17 cellular contexts compared by ENCODE assay signal in genomic region chr16:54654429-54654828, GRCh38.
DNase-seq lines count a peak whose midpoint lies in the region; ATAC-seq and TF ChIP-seq lines count a peak whose summit lies in the region.
"Had no signal": no experiment of that assay in that cellular context is flagged by ENCODE, and none has a peak within 500 bp of the region (broad histone marks: within the 10 kb centered on the region; RNA-seq: fewer than 3 reads in every experiment).

No MANE protein-coding gene starts in this region.

- CTCF ChIA-PET in naive thymus-derived CD4-positive, alpha-beta T cell (lab: Charles Lee): no interaction called here

- POLR2A ChIA-PET in naive thymus-derived CD4-positive, alpha-beta T cell (lab: Charles Lee): no interaction called here

- no peak for ATAC-seq in naive thymus-derived CD4-positive, alpha-beta T cell
- ATAC-seq in GM18517 (IDR thresholded peaks at IDR 0.05; ENCODE audit: unreplicated experiment): no peak
- ATAC-seq: activated T-helper 17 cell treated with anti-CD3 and anti-CD28 coated beads, Interleukin-2, amount 50 U/mL, for 72 hours; HepG2 had no signal

- H3K27ac Mint-ChIP-seq in neural progenitor cell: peak overlapping the region; percentile 34
- no peak overlapping the region for H3K27ac Mint-ChIP-seq in naive thymus-derived CD4-positive, alpha-beta T cell
- H3K27ac Mint-ChIP-seq: activated CD4-positive, alpha-beta memory T cell treated with anti-CD3 and anti-CD28 coated beads, Interleukin-2, amount 10 ng/mL, durations not matched to agents 7 days and 5 days; activated T-helper 17 cell treated with anti-CD3 and anti-CD28 coated beads, Interleukin-2, amount 50 U/mL, for 72 hours had no signal

- no peaks in the 10 kb centered on the region for H3K27me3 ChIP-seq in neural progenitor cell
- no peaks in the 10 kb centered on the region for H3K27me3 ChIP-seq in naive thymus-derived CD4-positive, alpha-beta T cell (ENCODE audit: control insufficient read depth in 2 of 2, insufficient read depth in 2 of 2, low read length in 2 of 2)
- H3K27me3 ChIP-seq: SJSA1, suprapubic skin had no signal

- H3K9me3 ChIP-seq in neural progenitor cell (ENCODE audit: low read depth): no peaks in the 10 kb centered on the region
- H3K9me3 ChIP-seq in naive thymus-derived CD4-positive, alpha-beta T cell (ENCODE audit: control insufficient read depth in 2 of 3, low read length in 3 of 3): no peaks in the 10 kb centered on the region
- H3K9me3 ChIP-seq: prostate gland, SJSA1, suprapubic skin had no signal

- no peak overlapping the region for H3K9ac ChIP-seq in neural progenitor cell

- H2AFZ ChIP-seq in neural progenitor cell (replicated peaks): no peak overlapping the region

- H3K4me2 ChIP-seq in neural progenitor cell: peak overlapping the region; percentile 63

- no peaks in the 10 kb centered on the region for H3K36me3 ChIP-seq in neural progenitor cell
- no peaks in the 10 kb centered on the region for H3K36me3 ChIP-seq in naive thymus-derived CD4-positive, alpha-beta T cell (ENCODE audit: control insufficient read depth in 2 of 3, insufficient read depth in 3 of 3, low read length in 3 of 3)
- H3K36me3 ChIP-seq: prostate gland, SJSA1, suprapubic skin had no signal

- peak; percentile 36 for DNase-seq in ELF-1 (ENCODE audit: low read depth, low spot score)
- DNase-seq in NCI-H1436 treated with DMSO at 0.1 percent for 48 hours (lab: John Stamatoyannopoulos, UW): peak; percentile 16
- DNase-seq in coronary artery (ENCODE audit: low spot score): no peak
- DNase-seq in neural progenitor cell (ENCODE audit: low spot score): peak; percentile 59
- no peak for DNase-seq in COLO829 (ENCODE audit: low spot score)
- DNase-seq in naive thymus-derived CD4-positive, alpha-beta T cell: no peak
- no peak for DNase-seq in activated gamma-delta T cell treated with Interleukin-2 at 50 U/mL for 16 hours
- DNase-seq: activated CD4-positive, alpha-beta memory T cell treated with anti-CD3 and anti-CD28 coated beads, Interleukin-2, amount 10 ng/mL, durations not matched to agents 7 days and 5 days; DND-41; midbrain; NCI-H1048 had no signal

- no peaks in the 10 kb centered on the region for H3K79me2 ChIP-seq in neural progenitor cell (ENCODE audit: low read depth)

- H3K4me1 ChIP-seq in neural progenitor cell: peaks cover 71% of the 10 kb centered on the region
- no peaks in the 10 kb centered on the region for H3K4me1 ChIP-seq in naive thymus-derived CD4-positive, alpha-beta T cell (ENCODE audit: control insufficient read depth in 2 of 2, insufficient read depth in 2 of 2, low read length in 2 of 2)
- H3K4me1 ChIP-seq: SJSA1 had no signal

- TF ChIP-seq CTCF in coronary artery (IDR thresholded peaks at IDR 0.05): no peak
- no peak for TF ChIP-seq CTCF in neural progenitor cell (IDR thresholded peaks at IDR 0.05)

- H3K4me3 Mint-ChIP-seq in neural progenitor cell: peak overlapping the region; percentile 51
- no peak overlapping the region for H3K4me3 Mint-ChIP-seq in naive thymus-derived CD4-positive, alpha-beta T cell
- H3K4me3 Mint-ChIP-seq: activated CD4-positive, alpha-beta memory T cell treated with anti-CD3 and anti-CD28 coated beads, Interleukin-2, amount 10 ng/mL, durations not matched to agents 7 days and 5 days; activated T-helper 17 cell treated with anti-CD3 and anti-CD28 coated beads, Interleukin-2, amount 50 U/mL, for 72 hours had no signal

- peaks cover 56% of the 10 kb centered on the region for H3F3A ChIP-seq in neural progenitor cell (ENCODE audit: low read depth)

- H3K4me3 ChIP-seq in coronary artery (peak overlapping the region; percentile 59), neural progenitor cell (no peak overlapping the region)
- no peak overlapping the region for H3K4me3 ChIP-seq in naive thymus-derived CD4-positive, alpha-beta T cell (ENCODE audit: low read length)
- H3K4me3 ChIP-seq: prostate gland, SJSA1 had no signal

- peak overlapping the region in 1 of 2 donors; percentile 58 for H3K27ac ChIP-seq in coronary artery
- peak overlapping the region; percentile 45 for H3K27ac ChIP-seq in neural progenitor cell
- no peak overlapping the region for H3K27ac ChIP-seq in naive thymus-derived CD4-positive, alpha-beta T cell (ENCODE audit: low read depth, low read length)
- H3K27ac ChIP-seq: SJSA1 had no signal

- H3K36me3 Mint-ChIP-seq in neural progenitor cell: no peaks in the 10 kb centered on the region
- H3K36me3 Mint-ChIP-seq in naive thymus-derived CD4-positive, alpha-beta T cell: no peaks in the 10 kb centered on the region

- peaks cover 70% of the 10 kb centered on the region for H3K4me1 Mint-ChIP-seq in neural progenitor cell
- H3K4me1 Mint-ChIP-seq in naive thymus-derived CD4-positive, alpha-beta T cell: peaks cover 0 to 11% (median 7%) of the 10 kb centered on the region in 7 donors
- H3K4me1 Mint-ChIP-seq: activated CD4-positive, alpha-beta memory T cell treated with anti-CD3 and anti-CD28 coated beads, Interleukin-2, amount 10 ng/mL, durations not matched to agents 7 days and 5 days; activated T-helper 17 cell treated with anti-CD3 and anti-CD28 coated beads, Interleukin-2, amount 50 U/mL, for 72 hours had no signal

- H3K9me3 Mint-ChIP-seq in neural progenitor cell: peaks cover 2% of the 10 kb centered on the region
- peaks cover 0 to 19% (median 2%) of the 10 kb centered on the region in 11 donors for H3K9me3 Mint-ChIP-seq in naive thymus-derived CD4-positive, alpha-beta T cell
- H3K9me3 Mint-ChIP-seq: activated CD4-positive, alpha-beta memory T cell treated with anti-CD3 and anti-CD28 coated beads, Interleukin-2, amount 10 ng/mL, durations not matched to agents 7 days and 5 days had no signal

- intact Hi-C loops in naive thymus-derived CD4-positive, alpha-beta T cell (cut with micrococcal nuclease): no loop called here

- peaks cover 10% of the 10 kb centered on the region for H3K27me3 Mint-ChIP-seq in neural progenitor cell (ENCODE audit: insufficient read depth, low read depth)
- peaks cover 36 to 60% (median 46%) of the 10 kb centered on the region in 5 donors for H3K27me3 Mint-ChIP-seq in naive thymus-derived CD4-positive, alpha-beta T cell

- H4K20me1 ChIP-seq in neural progenitor cell (ENCODE audit: low read depth): no peaks in the 10 kb centered on the region

Comparison
In these comparisons a context has a peak if more than half of its experiments do, and no peak if none do; other contexts are left out.
1. DNase-seq: peak in ELF-1 (single experiment), NCI-H1436 treated with DMSO at 0.1 percent for 48 hours (single experiment) and neural progenitor cell (single experiment); none in coronary artery (single experiment), COLO829 (single experiment), naive thymus-derived CD4-positive, alpha-beta T cell (0 of 9) and activated gamma-delta T cell treated with Interleukin-2 at 50 U/mL for 16 hours (single experiment).